Comparison of ENCODE assay signal across 18 cellular contexts in the genomic region with DNA sequence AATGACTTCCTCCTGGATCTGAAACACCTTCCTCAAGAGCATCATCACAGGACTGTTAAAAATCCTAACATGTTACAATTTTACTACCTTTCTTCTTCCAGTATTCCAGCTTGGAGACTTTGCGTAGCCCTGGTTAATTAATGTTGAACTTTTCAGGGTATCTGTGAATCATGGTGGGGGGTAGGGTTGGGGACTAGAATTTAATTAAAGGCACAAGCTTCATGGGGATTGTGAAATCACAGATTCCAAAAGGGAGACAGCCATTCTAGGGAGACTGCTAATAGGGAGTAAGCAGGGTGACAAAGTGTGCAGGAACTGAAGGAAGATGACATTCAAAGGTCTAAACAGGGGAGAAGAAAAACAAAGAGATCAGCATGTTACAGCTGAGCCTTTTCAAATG.
DNase-seq lines count a peak whose midpoint lies in the region; ATAC-seq, FAIRE-seq and TF ChIP-seq lines count a peak whose summit lies in the region.
"Had no signal": no experiment of that assay in that cellular context is flagged by ENCODE, and none has a peak within 500 bp of the region (broad histone marks: within the 10 kb centered on the region; RNA-seq: fewer than 3 reads in every experiment).

No MANE protein-coding gene starts in this region.

- WGBS in pancreas, 2 donors: 73 to 91% methylated on average over 1 of the region's 1 CpG

- TF ChIP-seq CTCF in astrocyte (IDR thresholded peaks at IDR 0.05; ENCODE audit: insufficient read depth, low read depth, low read length) (no peak), pancreas (IDR thresholded peaks at IDR 0.05) (no peak)

- no peaks in the 10 kb centered on the region for H3K79me2 ChIP-seq in astrocyte (ENCODE audit: insufficient read depth, low read length)

- no peak overlapping the region for H3K9ac ChIP-seq in astrocyte (ENCODE audit: low read length)
- H3K9ac ChIP-seq: GM23248 had no signal

- peak; percentile 15 for DNase-seq in EL
- no peak for DNase-seq in astrocyte (ENCODE audit: low read depth)
- peak; percentile 51 for DNase-seq in kidney glomerular epithelial cell (lab: John Stamatoyannopoulos, UW)
- no peak for DNase-seq in pancreas
- no peak for DNase-seq in HT-29 (ENCODE audit: low spot score)
- no peak for DNase-seq in activated T-cell treated with anti-CD3 and anti-CD28 coated beads, Interleukin-2, amount 50 U/mL, for 4 hours
- DNase-seq in activated CD4-positive, alpha-beta T cell treated with anti-CD3 and anti-CD28 coated beads for 48 hours: no peak
- no peak for DNase-seq in stimulated activated CD4-positive, alpha-beta T cell treated with anti-CD3 and anti-CD28 coated beads, Interleukin-12 subunit alpha, Interleukin-12 subunit beta, amount 100 ng/mL, for 4 hours
- DNase-seq: AML-193, DMS79, GF-D8, GM23248, NCI-H187 treated with DMSO at 0.1 percent for 48 hours, NCI-H2171, NCI-H510A, Peyer's patch, SHP77 treated with DMSO at 0.1 percent for 48 hours had no signal

- FAIRE-seq in astrocyte (lab: Jason Lieb, UNC) (no peak), pancreas (lab: Jason Lieb, UNC) (no peak)
- FAIRE-seq: HepG2 had no signal

- H4K20me1 ChIP-seq in astrocyte (ENCODE audit: insufficient read depth, low read length): no peaks in the 10 kb centered on the region

- H3K9me3 Mint-ChIP-seq in astrocyte (ENCODE audit: unreplicated experiment): no peaks in the 10 kb centered on the region
- H3K9me3 Mint-ChIP-seq in activated T-cell treated with anti-CD3 and anti-CD28 coated beads, Interleukin-2, amount 50 U/mL, for 4 hours: peaks cover 8% of the 10 kb centered on the region

- H3K4me2 ChIP-seq in astrocyte (ENCODE audit: low read length): no peak overlapping the region

- ATAC-seq in pancreas: peak in 3 of 4 donors; percentile 42 to 53 (median 50)
- ATAC-seq in activated T-cell treated with anti-CD3 and anti-CD28 coated beads, Interleukin-2, amount 50 U/mL, for 4 hours: no peak
- ATAC-seq: HepG2 had no signal

- no peaks in the 10 kb centered on the region for H3K27me3 Mint-ChIP-seq in astrocyte (ENCODE audit: low read depth, unreplicated experiment)
- H3K27me3 Mint-ChIP-seq in activated T-cell treated with anti-CD3 and anti-CD28 coated beads, Interleukin-2, amount 50 U/mL, for 4 hours (ENCODE audit: low read depth): no peaks in the 10 kb centered on the region

- H3K4me3 ChIP-seq in astrocyte (ENCODE audit: insufficient read depth, low read depth, low read length) (no peak overlapping the region), pancreas (no peak overlapping the region)
- H3K4me3 ChIP-seq: GM23248, Peyer's patch had no signal

- H2AFZ ChIP-seq in astrocyte (ENCODE audit: low read depth, low read length): no peak overlapping the region
- H2AFZ ChIP-seq: GM23248 had no signal

- peak overlapping the region; percentile 37 for H3K27ac Mint-ChIP-seq in astrocyte (ENCODE audit: unreplicated experiment)

- H3K4me1 ChIP-seq in astrocyte (ENCODE audit: insufficient read depth, low read length) (no peaks in the 10 kb centered on the region), pancreas (no peaks in the 10 kb centered on the region)
- H3K4me1 ChIP-seq: Peyer's patch had no signal

- peaks cover 10% of the 10 kb centered on the region for H3K4me1 Mint-ChIP-seq in astrocyte (ENCODE audit: low read depth, unreplicated experiment)
- no peaks in the 10 kb centered on the region for H3K4me1 Mint-ChIP-seq in activated T-cell treated with anti-CD3 and anti-CD28 coated beads, Interleukin-2, amount 50 U/mL, for 4 hours (ENCODE audit: low read depth)

- no peak overlapping the region for H3K27ac ChIP-seq in astrocyte (ENCODE audit: low read depth, low read length)
- no peak overlapping the region for H3K27ac ChIP-seq in pancreas
- H3K27ac ChIP-seq: GM23248, Peyer's patch had no signal

- intact Hi-C loops in pancreas (cut with DNase I): no loop called here

- peaks cover 4% of the 10 kb centered on the region for H3K36me3 Mint-ChIP-seq in astrocyte (ENCODE audit: low read depth, unreplicated experiment)
- no peaks in the 10 kb centered on the region for H3K36me3 Mint-ChIP-seq in activated T-cell treated with anti-CD3 and anti-CD28 coated beads, Interleukin-2, amount 50 U/mL, for 4 hours (ENCODE audit: insufficient read depth)

- H3K36me3 ChIP-seq in astrocyte (ENCODE audit: insufficient read depth, low read length) (no peaks in the 10 kb centered on the region), pancreas (no peaks in the 10 kb centered on the region)
- H3K36me3 ChIP-seq: Peyer's patch had no signal

- H3K9me3 ChIP-seq in astrocyte (ENCODE audit: insufficient read depth, low read depth, low read length) (no peaks in the 10 kb centered on the region), pancreas (no peaks in the 10 kb centered on the region)
- H3K9me3 ChIP-seq: Peyer's patch had no signal

- no peak overlapping the region for H3K4me3 Mint-ChIP-seq in astrocyte (ENCODE audit: unreplicated experiment)
- no peak overlapping the region for H3K4me3 Mint-ChIP-seq in activated T-cell treated with anti-CD3 and anti-CD28 coated beads, Interleukin-2, amount 50 U/mL, for 4 hours

- H3K27me3 ChIP-seq in astrocyte (ENCODE audit: insufficient read depth, low read length) (no peaks in the 10 kb centered on the region), pancreas (no peaks in the 10 kb centered on the region)
- H3K27me3 ChIP-seq: Peyer's patch had no signal

Comparison
In these comparisons a context has a peak if more than half of its experiments do, and no peak if none do; other contexts are left out.
1. DNase-seq: peak in EL (single experiment) and kidney glomerular epithelial cell (single experiment); none in astrocyte (single experiment), pancreas (0 of 6), HT-29 (single experiment), activated T-cell treated with anti-CD3 and anti-CD28 coated beads, Interleukin-2, amount 50 U/mL, for 4 hours (single experiment), activated CD4-positive, alpha-beta T cell treated with anti-CD3 and anti-CD28 coated beads for 48 hours (single experiment) and stimulated activated CD4-positive, alpha-beta T cell treated with anti-CD3 and anti-CD28 coated beads, Interleukin-12 subunit alpha, Interleukin-12 subunit beta, amount 100 ng/mL, for 4 hours (single experiment).
2. ATAC-seq: peak in pancreas (3 of 4); none in activated T-cell treated with anti-CD3 and anti-CD28 coated beads, Interleukin-2, amount 50 U/mL, for 4 hours (0 of 2).